In the genomic region with DNA sequence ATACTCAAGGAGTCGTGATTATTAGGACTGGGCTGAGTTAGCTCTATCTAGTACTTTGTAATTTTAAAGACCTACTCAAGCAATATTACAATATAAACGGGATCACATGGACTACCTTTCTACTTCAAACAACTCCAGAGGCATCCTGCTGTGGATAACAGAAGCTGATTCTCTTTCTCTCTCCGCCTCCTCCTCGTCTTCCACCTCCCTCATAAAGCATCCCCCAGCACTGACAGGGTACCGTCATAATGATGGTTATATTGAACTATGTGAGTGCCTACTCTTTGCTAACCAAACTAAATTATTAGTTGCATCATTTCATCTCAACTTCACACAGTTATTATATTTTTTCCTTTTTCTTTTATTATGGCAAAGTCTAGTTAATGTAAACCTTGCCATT, we compare ENCODE assay signal across 1 cellular context.
TF ChIP-seq lines count a peak whose summit lies in the region.

No MANE protein-coding gene starts in this region.

TF ChIP-seq in IMR-90, 13 proteins besides CTCF, POLR2A, EP300 and RAD21 (continued from another document):
- TF ChIP-seq, protein P1, sequence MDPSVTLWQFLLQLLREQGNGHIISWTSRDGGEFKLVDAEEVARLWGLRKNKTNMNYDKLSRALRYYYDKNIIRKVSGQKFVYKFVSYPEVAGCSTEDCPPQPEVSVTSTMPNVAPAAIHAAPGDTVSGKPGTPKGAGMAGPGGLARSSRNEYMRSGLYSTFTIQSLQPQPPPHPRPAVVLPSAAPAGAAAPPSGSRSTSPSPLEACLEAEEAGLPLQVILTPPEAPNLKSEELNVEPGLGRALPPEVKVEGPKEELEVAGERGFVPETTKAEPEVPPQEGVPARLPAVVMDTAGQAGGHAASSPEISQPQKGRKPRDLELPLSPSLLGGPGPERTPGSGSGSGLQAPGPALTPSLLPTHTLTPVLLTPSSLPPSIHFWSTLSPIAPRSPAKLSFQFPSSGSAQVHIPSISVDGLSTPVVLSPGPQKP (IDR thresholded peaks at IDR 0.05; ENCODE audit: borderline replicate concordance, low read depth, low read length) = no peak
- TF ChIP-seq SMC3 (IDR thresholded peaks at IDR 0.05; ENCODE audit: low read depth, low read length) (no peak), CHD1 (IDR thresholded peaks at IDR 0.05; ENCODE audit: low read depth, low read length) (no peak), MAFK (IDR thresholded peaks at IDR 0.05; ENCODE audit: low read depth, low read length) (no peak), CEBPB (IDR thresholded peaks at IDR 0.05; ENCODE audit: low read depth, low read length) (no peak), MXI1 (IDR thresholded peaks at IDR 0.05; ENCODE audit: borderline replicate concordance, low read depth, low read length) (no peak), NFE2L2 (IDR thresholded peaks at IDR 0.05; ENCODE audit: low read depth, low read length) (no peak), BHLHE40 (IDR thresholded peaks at IDR 0.05; ENCODE audit: low read depth, low read length) (no peak), MAZ (IDR thresholded peaks at IDR 0.05; ENCODE audit: borderline replicate concordance, low read depth, low read length) (no peak), FOS (IDR thresholded peaks at IDR 0.05; ENCODE audit: low read depth, low read length) (no peak), RFX5 (IDR thresholded peaks at IDR 0.05; ENCODE audit: low read depth, low read length) (no peak)
- TF ChIP-seq, protein P2, sequence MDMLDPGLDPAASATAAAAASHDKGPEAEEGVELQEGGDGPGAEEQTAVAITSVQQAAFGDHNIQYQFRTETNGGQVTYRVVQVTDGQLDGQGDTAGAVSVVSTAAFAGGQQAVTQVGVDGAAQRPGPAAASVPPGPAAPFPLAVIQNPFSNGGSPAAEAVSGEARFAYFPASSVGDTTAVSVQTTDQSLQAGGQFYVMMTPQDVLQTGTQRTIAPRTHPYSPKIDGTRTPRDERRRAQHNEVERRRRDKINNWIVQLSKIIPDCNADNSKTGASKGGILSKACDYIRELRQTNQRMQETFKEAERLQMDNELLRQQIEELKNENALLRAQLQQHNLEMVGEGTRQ (IDR thresholded peaks at IDR 0.05; ENCODE audit: low read depth, low read length) = no peak
